8 cellular contexts compared by ENCODE assay signal in genomic region chr20:23978455-23978854, GRCh38. TPM values are rescaled to one million over a fixed set of nuclear protein-coding genes. Genes with fewer than 3 reads are reported as not detected.
"Had no signal": no experiment of that assay in that cellular context is flagged by ENCODE, and none has a peak within 500 bp of the region (broad histone marks: within the 10 kb centered on the region; RNA-seq: fewer than 3 reads in every experiment).

No MANE protein-coding gene starts in this region.

RNA-seq across cellular contexts. Expression of gene GGTLC1, which starts 10.1 kb away (rescaled TPM):
- total RNA-seq: activated CD4-positive, alpha-beta T cell treated with anti-CD3 and anti-CD28 coated beads, Interleukin-2, amount 10 ng/mL, durations not matched to agents 7 days and 5 days; activated CD8-positive, alpha-beta memory T cell treated with anti-CD3 and anti-CD28 coated beads for 36 hours; activated T-helper 17 cell treated with anti-CD3 and anti-CD28 coated beads, Interleukin-2, amount 50 U/mL, for 72 hours; epithelial cell of proximal tubule; mammary epithelial cell; naive thymus-derived CD8-positive, alpha-beta T cell; ovary; urinary bladder had no signal
